5 cellular contexts compared by ENCODE assay signal in the genomic region with DNA sequence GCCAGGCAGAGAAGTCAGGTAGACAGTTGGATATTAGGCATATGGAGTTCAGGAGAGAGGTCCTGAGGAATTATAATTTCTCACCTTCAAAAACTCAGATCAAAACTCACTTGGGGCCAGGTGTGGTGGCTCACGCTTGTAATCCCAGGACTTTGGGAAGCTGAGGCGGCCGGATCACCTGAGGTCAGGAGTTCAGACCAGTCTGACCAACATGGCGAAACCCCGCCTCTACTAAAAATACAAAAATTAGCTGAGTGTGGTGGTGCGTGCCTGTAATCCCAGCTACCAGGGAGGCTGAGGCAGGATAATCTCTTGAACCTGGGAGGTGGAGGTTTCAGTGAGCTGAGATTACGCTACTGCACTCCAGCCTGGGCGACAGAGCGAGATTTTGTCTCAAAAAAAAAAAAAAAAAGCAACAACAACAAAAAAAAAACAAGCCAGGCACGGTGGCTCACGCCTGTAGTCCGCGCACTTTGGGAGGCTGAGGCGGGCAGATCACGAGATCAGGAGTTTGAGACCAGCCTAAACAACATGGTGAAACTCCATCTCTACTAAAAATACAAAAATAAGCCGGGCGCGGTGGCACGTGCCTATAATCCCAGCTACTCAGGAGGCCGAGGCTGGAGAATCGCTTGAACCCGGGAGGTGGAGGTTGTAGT. TPM values are rescaled to one million over a fixed set of nuclear protein-coding genes. Genes with fewer than 3 reads are reported as not detected.
DNase-seq lines count a peak whose midpoint lies in the region; ATAC-seq and TF ChIP-seq lines count a peak whose summit lies in the region.
"Not testable (repeated sequence)": the region's sequence is repeated elsewhere in the genome, so short reads cannot be mapped to it uniquely, and the experiment has no call there.

No MANE protein-coding gene starts in this region.

- not testable (repeated sequence) for ATAC-seq in CD4-positive, CD25-positive, alpha-beta regulatory T cell (ENCODE audit: low read depth in 2 of 2); activated CD8-positive, alpha-beta T cell treated with anti-CD3 and anti-CD28 coated beads for 36 hours; activated naive CD8-positive, alpha-beta T cell treated with anti-CD3 and anti-CD28 coated beads, Interleukin-2, amount 10 ng/mL, durations not matched to agents 7 days and 5 days (ENCODE audit: low read depth); memory B cell (ENCODE audit: low read depth)

- not testable (repeated sequence) for H3K27ac ChIP-seq in CD4-positive, CD25-positive, alpha-beta regulatory T cell (ENCODE audit: insufficient read depth, low read length, poor library complexity, severe bottlenecking)

- H3K27me3 ChIP-seq in CD4-positive, CD25-positive, alpha-beta regulatory T cell (ENCODE audit: control insufficient read depth, insufficient read depth, low read length) = not testable (repeated sequence)

- intact Hi-C loops in activated CD8-positive, alpha-beta T cell treated with anti-CD3 and anti-CD28 coated beads for 36 hours (cut with micrococcal nuclease) = not testable (repeated sequence)

- not testable (repeated sequence) for H3K4me1 Mint-ChIP-seq in CD4-positive, CD25-positive, alpha-beta regulatory T cell; activated CD8-positive, alpha-beta T cell treated with anti-CD3 and anti-CD28 coated beads for 36 hours (ENCODE audit: low read depth); activated naive CD8-positive, alpha-beta T cell treated with anti-CD3 and anti-CD28 coated beads, Interleukin-2, amount 10 ng/mL, durations not matched to agents 7 days and 5 days; endothelial cell (ENCODE audit: unreplicated experiment); memory B cell

- not testable (repeated sequence) for H3K9me3 ChIP-seq in CD4-positive, CD25-positive, alpha-beta regulatory T cell (ENCODE audit: control insufficient read depth in 2 of 2, low read length in 2 of 2)

- DNase-seq in CD4-positive, CD25-positive, alpha-beta regulatory T cell; activated CD8-positive, alpha-beta T cell treated with anti-CD3 and anti-CD28 coated beads for 36 hours; endothelial cell (ENCODE audit: low spot score); memory B cell (ENCODE audit: low spot score in 2 of 2): not testable (repeated sequence)
- DNase-seq in activated naive CD8-positive, alpha-beta T cell treated with anti-CD3 and anti-CD28 coated beads, Interleukin-2, amount 10 ng/mL, durations not matched to agents 7 days and 5 days = peak; percentile 23

- H3K4me3 ChIP-seq in CD4-positive, CD25-positive, alpha-beta regulatory T cell (ENCODE audit: low read depth, low read length) = not testable (repeated sequence)

- H3K36me3 Mint-ChIP-seq in CD4-positive, CD25-positive, alpha-beta regulatory T cell = peaks cover 47% of the 10 kb centered on the region
- peaks cover 66% of the 10 kb centered on the region for H3K36me3 Mint-ChIP-seq in activated CD8-positive, alpha-beta T cell treated with anti-CD3 and anti-CD28 coated beads for 36 hours (ENCODE audit: low read depth)
- peaks cover 62% of the 10 kb centered on the region for H3K36me3 Mint-ChIP-seq in activated naive CD8-positive, alpha-beta T cell treated with anti-CD3 and anti-CD28 coated beads, Interleukin-2, amount 10 ng/mL, durations not matched to agents 7 days and 5 days
- H3K36me3 Mint-ChIP-seq in endothelial cell (ENCODE audit: low read depth, unreplicated experiment) (peaks cover 63% of the 10 kb centered on the region), memory B cell (peaks cover 31% of the 10 kb centered on the region)

- H3K27me3 Mint-ChIP-seq in CD4-positive, CD25-positive, alpha-beta regulatory T cell; activated CD8-positive, alpha-beta T cell treated with anti-CD3 and anti-CD28 coated beads for 36 hours; activated naive CD8-positive, alpha-beta T cell treated with anti-CD3 and anti-CD28 coated beads, Interleukin-2, amount 10 ng/mL, durations not matched to agents 7 days and 5 days; endothelial cell (ENCODE audit: unreplicated experiment); memory B cell: not testable (repeated sequence)

- peaks cover 72% of the 10 kb centered on the region for H3K36me3 ChIP-seq in CD4-positive, CD25-positive, alpha-beta regulatory T cell (ENCODE audit: control insufficient read depth, insufficient read depth, low read length)

- not testable (repeated sequence) for H3K9me3 Mint-ChIP-seq in CD4-positive, CD25-positive, alpha-beta regulatory T cell; activated CD8-positive, alpha-beta T cell treated with anti-CD3 and anti-CD28 coated beads for 36 hours; activated naive CD8-positive, alpha-beta T cell treated with anti-CD3 and anti-CD28 coated beads, Interleukin-2, amount 10 ng/mL, durations not matched to agents 7 days and 5 days; endothelial cell (ENCODE audit: unreplicated experiment); memory B cell

- CTCF ChIA-PET in activated CD8-positive, alpha-beta T cell treated with anti-CD3 and anti-CD28 coated beads for 36 hours (lab: Charles Lee) = interaction anchor here (1.4 kb wide), 1 partner anchor 81 kb away, joined by 5 read pairs; no protein-coding TSS in a partner anchor

- not testable (repeated sequence) for H3K4me1 ChIP-seq in CD4-positive, CD25-positive, alpha-beta regulatory T cell (ENCODE audit: control insufficient read depth, insufficient read depth, low read length, poor library complexity, severe bottlenecking)

- not testable (repeated sequence) for TF ChIP-seq CTCF in activated CD8-positive, alpha-beta T cell treated with anti-CD3 and anti-CD28 coated beads for 36 hours (IDR thresholded peaks at IDR 0.05); endothelial cell (IDR thresholded peaks at IDR 0.05; ENCODE audit: unreplicated experiment)

- peak overlapping the region in 2 of 3 donors; percentile 43 to 51 for H3K27ac Mint-ChIP-seq in CD4-positive, CD25-positive, alpha-beta regulatory T cell
- H3K27ac Mint-ChIP-seq in activated CD8-positive, alpha-beta T cell treated with anti-CD3 and anti-CD28 coated beads for 36 hours = peak overlapping the region; percentile 24
- not testable (repeated sequence) for H3K27ac Mint-ChIP-seq in activated naive CD8-positive, alpha-beta T cell treated with anti-CD3 and anti-CD28 coated beads, Interleukin-2, amount 10 ng/mL, durations not matched to agents 7 days and 5 days
- H3K27ac Mint-ChIP-seq in endothelial cell (ENCODE audit: unreplicated experiment) = peak overlapping the region; percentile 19
- H3K27ac Mint-ChIP-seq in memory B cell = peak overlapping the region; percentile 58

- H3K4me3 Mint-ChIP-seq in CD4-positive, CD25-positive, alpha-beta regulatory T cell; activated CD8-positive, alpha-beta T cell treated with anti-CD3 and anti-CD28 coated beads for 36 hours; activated naive CD8-positive, alpha-beta T cell treated with anti-CD3 and anti-CD28 coated beads, Interleukin-2, amount 10 ng/mL, durations not matched to agents 7 days and 5 days; memory B cell: not testable (repeated sequence)
- H3K4me3 Mint-ChIP-seq in endothelial cell (ENCODE audit: unreplicated experiment) = peak overlapping the region; percentile 24

- POLR2A ChIA-PET in activated CD8-positive, alpha-beta T cell treated with anti-CD3 and anti-CD28 coated beads for 36 hours (lab: Charles Lee) = interaction anchor here (0.9 to 3.4 kb wide), 3 partner anchors 12 to 44 kb away, joined by 3 to 26 read pairs (median 4); a partner anchor contains a TSS
- POLR2A ChIA-PET in activated naive CD8-positive, alpha-beta T cell treated with anti-CD3 and anti-CD28 coated beads, Interleukin-2, amount 10 ng/mL, durations not matched to agents 7 days and 5 days (lab: Charles Lee) = interaction anchor here (0.7 to 1.0 kb wide), 2 partner anchors 16 to 827 kb away, joined by 3 to 7 read pairs; no protein-coding TSS in a partner anchor

RNA-seq across cellular contexts. Expression of a gene that starts 14.6 kb away (rescaled TPM):
- total RNA-seq in CD4-positive, CD25-positive, alpha-beta regulatory T cell = 219 TPM
- polyA plus RNA-seq in CD4-positive, CD25-positive, alpha-beta regulatory T cell = 10 to 100 TPM; 71.9 to 89.4 (median 80.1) TPM
- 100 to 1,000 TPM; 343 to 345 TPM for total RNA-seq in activated CD8-positive, alpha-beta T cell treated with anti-CD3 and anti-CD28 coated beads for 36 hours
- total RNA-seq in activated naive CD8-positive, alpha-beta T cell treated with anti-CD3 and anti-CD28 coated beads, Interleukin-2, amount 10 ng/mL, durations not matched to agents 7 days and 5 days = 100 to 1,000 TPM; 293 to 306 TPM
- 183 TPM for total RNA-seq in endothelial cell (ENCODE audit: unreplicated experiment)

RNA-seq across cellular contexts. Expression of a gene that starts 17.9 kb away (rescaled TPM):
- total RNA-seq in CD4-positive, CD25-positive, alpha-beta regulatory T cell = 159 TPM
- polyA plus RNA-seq in CD4-positive, CD25-positive, alpha-beta regulatory T cell = 10 to 100 TPM; 17.8 to 25.3 (median 20.9) TPM
- total RNA-seq in activated CD8-positive, alpha-beta T cell treated with anti-CD3 and anti-CD28 coated beads for 36 hours = 10 to 100 TPM; 28.0 TPM
- 10 to 100 TPM; 34.4 to 37.2 TPM for total RNA-seq in activated naive CD8-positive, alpha-beta T cell treated with anti-CD3 and anti-CD28 coated beads, Interleukin-2, amount 10 ng/mL, durations not matched to agents 7 days and 5 days
- 4.2 TPM for total RNA-seq in endothelial cell (ENCODE audit: unreplicated experiment)

RNA-seq across cellular contexts. Expression of a gene that starts 20.2 kb away (rescaled TPM):
- 104 TPM for total RNA-seq in CD4-positive, CD25-positive, alpha-beta regulatory T cell
- 1 to 10 TPM; 1.8 to 3.0 (median 2.3) TPM for polyA plus RNA-seq in CD4-positive, CD25-positive, alpha-beta regulatory T cell
- 10 to 100 TPM; 46.5 to 47.3 TPM for total RNA-seq in activated CD8-positive, alpha-beta T cell treated with anti-CD3 and anti-CD28 coated beads for 36 hours
- 10 to 100 TPM; 94.2 to 96.7 TPM for total RNA-seq in activated naive CD8-positive, alpha-beta T cell treated with anti-CD3 and anti-CD28 coated beads, Interleukin-2, amount 10 ng/mL, durations not matched to agents 7 days and 5 days
- 99.0 TPM for total RNA-seq in endothelial cell (ENCODE audit: unreplicated experiment)

RNA-seq across cellular contexts. Expression of a gene that starts 22.8 kb away (rescaled TPM):
- 403 TPM for total RNA-seq in CD4-positive, CD25-positive, alpha-beta regulatory T cell
- polyA plus RNA-seq in CD4-positive, CD25-positive, alpha-beta regulatory T cell = 100 to 1,000 TPM; 173 to 192 (median 182) TPM
- total RNA-seq in activated CD8-positive, alpha-beta T cell treated with anti-CD3 and anti-CD28 coated beads for 36 hours = 100 to 1,000 TPM; 125 to 128 TPM
- total RNA-seq in activated naive CD8-positive, alpha-beta T cell treated with anti-CD3 and anti-CD28 coated beads, Interleukin-2, amount 10 ng/mL, durations not matched to agents 7 days and 5 days = 100 to 1,000 TPM; 282 to 304 TPM
- total RNA-seq in endothelial cell (ENCODE audit: unreplicated experiment) = 65.4 TPM

RNA-seq across cellular contexts. Expression of a gene that starts 42.9 kb away (rescaled TPM):
- total RNA-seq in CD4-positive, CD25-positive, alpha-beta regulatory T cell = 0.47 TPM
- under 1 TPM in 3 of 4 donors, not detected in 1; 0.07 to 0.23 (median 0.13) TPM for polyA plus RNA-seq in CD4-positive, CD25-positive, alpha-beta regulatory T cell
- under 1 TPM; 0.20 to 0.83 TPM for total RNA-seq in activated CD8-positive, alpha-beta T cell treated with anti-CD3 and anti-CD28 coated beads for 36 hours
- total RNA-seq in activated naive CD8-positive, alpha-beta T cell treated with anti-CD3 and anti-CD28 coated beads, Interleukin-2, amount 10 ng/mL, durations not matched to agents 7 days and 5 days = under 1 TPM; 0.54 to 0.86 TPM
- total RNA-seq in endothelial cell (ENCODE audit: unreplicated experiment) = 0.77 TPM
